9 cellular contexts compared by ENCODE assay signal in the genomic region with DNA sequence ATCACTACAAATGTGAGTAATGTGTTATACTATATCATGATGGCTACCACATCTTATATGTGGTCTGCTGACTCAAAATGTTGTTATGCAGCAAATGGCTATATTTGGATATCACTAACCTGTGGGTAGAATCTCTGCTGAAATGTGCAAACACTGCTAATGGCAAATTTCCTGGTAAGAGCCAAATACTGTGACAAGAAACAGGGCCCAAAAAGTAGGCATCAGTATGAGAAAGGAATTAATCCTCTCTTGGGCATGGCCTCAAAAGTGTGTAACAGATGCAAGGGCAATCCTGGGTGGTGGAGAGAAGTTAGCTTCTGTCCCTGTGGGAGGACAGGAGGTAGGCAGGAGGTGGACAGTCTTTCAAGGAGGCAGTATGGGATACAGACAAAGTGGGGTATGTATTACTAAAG. TPM values are rescaled to one million over a fixed set of nuclear protein-coding genes. Genes with fewer than 3 reads are reported as not detected.
DNase-seq lines count a peak whose midpoint lies in the region; ATAC-seq and TF ChIP-seq lines count a peak whose summit lies in the region.
"Had no signal": no experiment of that assay in that cellular context is flagged by ENCODE, and none has a peak within 500 bp of the region (broad histone marks: within the 10 kb centered on the region; RNA-seq: fewer than 3 reads in every experiment).

No MANE protein-coding gene starts in this region.

- peaks cover 8% of the 10 kb centered on the region for H3K36me3 Mint-ChIP-seq in HFFc6 (ENCODE audit: low read depth)

- ATAC-seq in GM18511 (IDR thresholded peaks at IDR 0.05; ENCODE audit: unreplicated experiment), result peak; percentile 85
- no peak for ATAC-seq in GM19324 (IDR thresholded peaks at IDR 0.05; ENCODE audit: low FRiP score, unreplicated experiment)

- DNase-seq in HFFc6, result peak; percentile 87
- DNase-seq in RKO (ENCODE audit: low spot score), result peak; percentile 52
- peak; percentile 75 for DNase-seq in kidney tubule cell (ENCODE audit: low spot score)
- DNase-seq in retina, result no peak
- no peak for DNase-seq in DMS79 (lab: John Stamatoyannopoulos, UW)
- no peak for DNase-seq in NCI-H524 (lab: John Stamatoyannopoulos, UW)
- DNase-seq: activated effector memory CD4-positive, alpha-beta T cell treated with anti-CD3 and anti-CD28 coated beads, Interleukin-2, amount 50 U/mL, for 16 hours had no signal

- peaks cover 52% of the 10 kb centered on the region for H3K4me1 Mint-ChIP-seq in HFFc6 (ENCODE audit: low read depth)

- H3K9me3 Mint-ChIP-seq in HFFc6, result no peaks in the 10 kb centered on the region

- peak overlapping the region; percentile 86 for H3K27ac Mint-ChIP-seq in HFFc6

- H3K27me3 Mint-ChIP-seq in HFFc6 (ENCODE audit: insufficient read depth), result no peaks in the 10 kb centered on the region

- TF ChIP-seq CTCF in HFFc6 (IDR thresholded peaks at IDR 0.05), result no peak

- peak overlapping the region; percentile 37 for H3K4me3 Mint-ChIP-seq in HFFc6

RNA-seq across cellular contexts. Expression of a gene that starts 13.3 kb away (rescaled TPM):
- total RNA-seq in HFFc6 (2021; fragmentation: NEBNext Ultra II Directional; extraction: Animal tissue kit (Norgen Biotek cat#: 25700)), result 10 to 100 TPM; 34.1 to 43.9 (median 38.2) TPM

RNA-seq across cellular contexts. Expression of a gene that starts 26.8 kb away (rescaled TPM):
- total RNA-seq in HFFc6 (2021; fragmentation: NEBNext Ultra II Directional; extraction: Animal tissue kit (Norgen Biotek cat#: 25700)), result 100 to 1,000 TPM; 291 to 313 (median 301) TPM

Comparison
In these comparisons a context has a peak if more than half of its experiments do, and no peak if none do; other contexts are left out.
1. DNase-seq: peak in HFFc6 (single experiment), RKO (single experiment) and kidney tubule cell (single experiment); none in retina (single experiment), DMS79 (single experiment) and NCI-H524 (0 of 2).